In the genomic region with DNA sequence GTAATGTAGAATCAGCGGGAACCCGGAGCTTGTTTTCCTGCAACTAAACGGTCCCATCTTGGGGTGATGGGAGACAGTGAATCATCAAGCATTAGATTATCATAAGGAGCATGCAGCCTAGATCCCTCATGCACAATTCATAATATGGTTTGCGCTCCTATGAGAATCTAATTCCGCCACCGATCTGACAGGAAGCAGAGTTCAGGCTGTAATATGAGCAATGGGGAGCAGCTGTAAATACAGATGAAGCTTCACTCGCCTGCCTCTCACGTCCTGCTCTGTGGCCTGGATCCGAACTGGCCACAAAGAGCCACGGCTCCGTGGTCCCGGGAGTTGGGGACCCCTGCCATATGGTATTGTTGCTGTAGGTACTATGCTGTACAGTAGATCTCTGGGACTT, we compare ENCODE assay signal across 8 cellular contexts. TPM values are rescaled to one million over a fixed set of nuclear protein-coding genes. Genes with fewer than 3 reads are reported as not detected.
DNase-seq lines count a peak whose midpoint lies in the region; ATAC-seq and TF ChIP-seq lines count a peak whose summit lies in the region.

No MANE protein-coding gene starts in this region.

- peak; percentile 10 to 29 for DNase-seq in stimulated activated CD4-positive, alpha-beta T cell treated with anti-CD3 and anti-CD28 coated beads, Interleukin-2, amount 100 ng/mL, for 24 hours
- DNase-seq in stimulated activated CD4-positive, alpha-beta T cell treated with anti-CD3 and anti-CD28 coated beads, Interleukin-4, amount 100 ng/mL, for 1 hour = no peak
- DNase-seq in T-helper 17 cell (no peak), foreskin fibroblast (peak; percentile 59 to 77), stromal cell of bone marrow (ENCODE audit: low read depth) (peak; percentile 36), cerebellar cortex (ENCODE audit: low spot score) (no peak), GOT3 (lab: John Stamatoyannopoulos, UW) (no peak)

- ATAC-seq in T-helper 17 cell (peak; percentile 58), HG02571 (IDR thresholded peaks at IDR 0.05; ENCODE audit: unreplicated experiment) (no peak)

- H3K4me3 Mint-ChIP-seq in T-helper 17 cell = peak overlapping the region; percentile 93

- peak overlapping the region; percentile 38 to 62 for H3K4me3 ChIP-seq in foreskin fibroblast (ENCODE audit: low read depth in 1 of 2, low read length in 2 of 2)

- TF ChIP-seq CTCF in foreskin fibroblast (IDR thresholded peaks at IDR 0.05; ENCODE audit: low read depth, low read length) = no peak

- no peaks in the 10 kb centered on the region for H3K9me3 ChIP-seq in T-helper 17 cell (ENCODE audit: control insufficient read depth, low read length, poor library complexity, severe bottlenecking)

- H3K4me1 Mint-ChIP-seq in T-helper 17 cell = peaks cover 37% of the 10 kb centered on the region

- peak overlapping the region; percentile 94 for H3K27ac Mint-ChIP-seq in T-helper 17 cell

- peaks cover 4% of the 10 kb centered on the region for H3K36me3 Mint-ChIP-seq in T-helper 17 cell (ENCODE audit: low read depth)

- H3K27me3 Mint-ChIP-seq in T-helper 17 cell = no peaks in the 10 kb centered on the region

RNA-seq across cellular contexts. Expression of a gene that starts 1.6 kb away (rescaled TPM):
- 10 to 100 TPM; 72.5 to 89.4 TPM for total RNA-seq in T-helper 17 cell

RNA-seq across cellular contexts. Expression of a gene that starts 31.0 kb away (rescaled TPM):
- 10 to 100 TPM; 21.0 to 25.2 TPM for total RNA-seq in T-helper 17 cell

Comparison
In these comparisons a context has a peak if more than half of its experiments do, and no peak if none do; other contexts are left out.
1. DNase-seq: peak in stimulated activated CD4-positive, alpha-beta T cell treated with anti-CD3 and anti-CD28 coated beads, Interleukin-2, amount 100 ng/mL, for 24 hours (2 of 2), foreskin fibroblast (2 of 2) and stromal cell of bone marrow (single experiment); none in stimulated activated CD4-positive, alpha-beta T cell treated with anti-CD3 and anti-CD28 coated beads, Interleukin-4, amount 100 ng/mL, for 1 hour (single experiment), T-helper 17 cell (0 of 3), cerebellar cortex (single experiment) and GOT3 (single experiment).